8 cellular contexts compared by ENCODE assay signal in genomic region chr4:39698424-39699009, GRCh38. TPM values are rescaled to one million over a fixed set of nuclear protein-coding genes. Genes with fewer than 3 reads are reported as not detected.
DNase-seq lines count a peak whose midpoint lies in the region; ATAC-seq and TF ChIP-seq lines count a peak whose summit lies in the region.

No MANE protein-coding gene starts in this region.

- H3K9me3 ChIP-seq in HCT116 (ENCODE audit: control insufficient read depth in 1 of 2, insufficient read depth in 1 of 2, low read depth in 1 of 2, low read length in 2 of 2) = no peaks in the 10 kb centered on the region
- no peaks in the 10 kb centered on the region for H3K9me3 ChIP-seq in transverse colon

- peaks cover 5% of the 10 kb centered on the region for H3K27me3 Mint-ChIP-seq in nephron (ENCODE audit: low read depth)

- no peaks in the 10 kb centered on the region for H3K9me3 Mint-ChIP-seq in nephron

- H3K36me3 Mint-ChIP-seq in nephron (ENCODE audit: low read depth) = peaks cover 13% of the 10 kb centered on the region

- WGBS in transverse colon (ENCODE audit: low coverage in 1 of 2), 2 donors = 0% methylated on average over 2 to 21 of the region's 21 CpGs

- TF ChIP-seq CTCF in HCT116 (IDR thresholded peaks at IDR 0.05 in 2 of 3, conservative IDR thresholded peaks at IDR 0.05 in 1 of 3; ENCODE audit: borderline replicate concordance in 1 of 3, insufficient read depth in 1 of 3, low read depth in 2 of 3, low read length in 2 of 3) (no peak), fibroblast of pulmonary artery (IDR thresholded peaks at IDR 0.05; ENCODE audit: low read length, missing control alignments) (no peak), nephron (IDR thresholded peaks at IDR 0.05; ENCODE audit: unreplicated experiment in 3 of 3) (no peak), transverse colon (IDR thresholded peaks at IDR 0.05) (peak in 1 of 5 experiments; percentile 10)

- POLR2A ChIA-PET in HCT116 (lab: Charles Lee) = interaction anchor here (0.9 to 1.3 kb wide), 4 partner anchors 8 to 171 kb away, joined by 3 to 4 read pairs (median 4); partner anchors contain the start of gene UGDH

- intact Hi-C loops in HCT116 (cut with micrococcal nuclease) = loop anchor here (2.0 to 10.0 kb wide), 2 partner anchors 234 to 278 kb away; partner anchors contain the start of gene PDS5A
- intact Hi-C loops in transverse colon (cut with DNase I; ENCODE audit: low total_unique reads) = no loop called here

- H3K36me3 ChIP-seq in HCT116 (ENCODE audit: control insufficient read depth in 1 of 2, insufficient read depth in 2 of 2, low read length in 2 of 2) (peaks cover 7 to 8% of the 10 kb centered on the region in 2 experiments; a peak in 3 of 4 replicates), transverse colon (no peaks in the 10 kb centered on the region)

- no peak overlapping the region for H2AFZ ChIP-seq in HCT116 (ENCODE audit: low read depth, low read length, poor library complexity, severe bottlenecking)

- H3K4me3 Mint-ChIP-seq in nephron = peak overlapping the region; percentile 96 to 98 (median 97)

- CTCF ChIA-PET in HCT116 (lab: Charles Lee) = no interaction called here

- H3K27ac ChIP-seq in HCT116 (ENCODE audit: low read depth, low read length) (peak overlapping the region; percentile 88), transverse colon (peak overlapping the region; percentile 92 to 96 (median 94))

- peak overlapping the region; percentile 92 for H3K4me2 ChIP-seq in HCT116 (ENCODE audit: low read length)

- H3K79me2 ChIP-seq in HCT116 (ENCODE audit: insufficient read depth, low read length) = peaks cover 56% of the 10 kb centered on the region

- DNase-seq in DMS79 (lab: John Stamatoyannopoulos, UW) = peak; percentile 8
- DNase-seq in DMS79 treated with DMSO at 0.1 percent for 48 hours (lab: John Stamatoyannopoulos, UW) = no peak
- DNase-seq in HCT116 (ENCODE audit: low read depth, low spot score) = no peak
- peak; percentile 30 for DNase-seq in NCI-H1048 (lab: John Stamatoyannopoulos, UW)
- peak; percentile 23 for DNase-seq in activated T-cell treated with anti-CD3 and anti-CD28 coated beads for 4 hours
- no peak for DNase-seq in fibroblast of pulmonary artery (ENCODE audit: low read depth)
- peak; percentile 59 for DNase-seq in transverse colon

- peak overlapping the region; percentile 98 for H3K9ac ChIP-seq in HCT116 (ENCODE audit: low read length)

- peaks cover 11 to 39% of the 10 kb centered on the region in 2 experiments for H3K4me1 ChIP-seq in HCT116 (ENCODE audit: control insufficient read depth in 1 of 2, insufficient read depth in 2 of 2, low read length in 2 of 2)
- H3K4me1 ChIP-seq in transverse colon = peaks cover 5 to 44% (median 29%) of the 10 kb centered on the region in 4 donors

- in situ Hi-C loops in transverse colon (cut with MboI; ENCODE audit: low pct_ligation_motif_present in 1 of 4, low pct_unique_long_range_greater_than_20kb in 1 of 4, low sequenced_read_pairs in 3 of 4) = loop anchor here in 2 of 4 donors (10.0 to 25.0 kb wide), 2 partner anchors 264 to 276 kb away; partner anchors contain the start of gene PDS5A (in 1 of the 2)

- H3K4me3 ChIP-seq in HCT116 (replicated peaks in 1 of 2; ENCODE audit: low read depth in 1 of 2, low read length in 2 of 2) (peak overlapping the region; percentile 66 to 98), fibroblast of pulmonary artery (replicated peaks; ENCODE audit: low read depth, low read length) (peak overlapping the region; percentile 96), transverse colon (peak overlapping the region; percentile 57 to 91 (median 71))

- TF ChIP-seq EP300 in transverse colon (IDR thresholded peaks at IDR 0.05; ENCODE audit: low read depth) = no peak

- peak; percentile 55 for ATAC-seq in HCT116

- TSS peak; percentile 66 for BruUV-seq in HCT116 (replicated peaks; lab: Mats Ljungman, UMichigan)

- H3K27ac Mint-ChIP-seq in nephron = peak overlapping the region; percentile 98 to 99 (median 98)

- no peak for TF ChIP-seq RAD21 in HCT116 (IDR thresholded peaks at IDR 0.05; ENCODE audit: low read depth)

- H3K4me1 Mint-ChIP-seq in nephron = peaks cover 32% of the 10 kb centered on the region

- H3K27me3 ChIP-seq in HCT116 (ENCODE audit: insufficient read depth, low read length) (no peaks in the 10 kb centered on the region), transverse colon (no peaks in the 10 kb centered on the region)

- peaks cover 26% of the 10 kb centered on the region; the same call in 1 of the 2 replicates for H4K20me1 ChIP-seq in HCT116 (ENCODE audit: insufficient read depth)

- RAD21 ChIA-PET in HCT116 (lab: Charles Lee; ENCODE audit: low non-redundant PET in 1 of 2, low total read pairs in 2 of 2, uncharacterized antibody in 2 of 2, unreplicated experiment in 2 of 2) = interaction anchor here in 1 of 2 experiments (0.6 kb wide), 2 partner anchors 55 to 130 kb away, joined by 4 to 5 read pairs; no protein-coding TSS in a partner anchor

- TF ChIP-seq POLR2A in HCT116 (IDR thresholded peaks at IDR 0.05; ENCODE audit: borderline replicate concordance, extremely low read depth, insufficient read depth, insufficient read length) (no peak), transverse colon (IDR thresholded peaks at IDR 0.05) (no peak)

- no peaks in the 10 kb centered on the region for H3K9me2 ChIP-seq in HCT116 (ENCODE audit: insufficient read depth)

TF ChIP-seq in HCT116, 20 proteins besides CTCF, POLR2A, EP300 and RAD21:
- no peak for TF ChIP-seq CBX3 (IDR thresholded peaks at IDR 0.05; ENCODE audit: low read depth)
- TF ChIP-seq CEBPB (IDR thresholded peaks at IDR 0.05; ENCODE audit: low read depth) = no peak
- TF ChIP-seq ZFX (IDR thresholded peaks at IDR 0.05) = 0 out of 2 replicates have a peak, but pooled peaks have one; percentile 18
- no peak for TF ChIP-seq JUND (IDR thresholded peaks at IDR 0.05)
- TF ChIP-seq ZBTB33 (IDR thresholded peaks at IDR 0.05; ENCODE audit: extremely low read depth, insufficient replicate concordance, low read length) = no peak
- no peak for TF ChIP-seq FOSL1 (IDR thresholded peaks at IDR 0.05; ENCODE audit: low read depth)
- no peak for TF ChIP-seq SP1 (IDR thresholded peaks at IDR 0.05; ENCODE audit: low read depth)

RNA-seq across cellular contexts. Expression of gene UBE2K, which starts 0.6 kb away (rescaled TPM):
- total RNA-seq in HCT116 (2021; ENCODE audit: unreplicated experiment) = 126 TPM
- polyA plus RNA-seq in HCT116 (2012) = 86.3 and 91.4 TPM in 2 replicates
- 10 to 100 TPM; 18.9 to 48.6 (median 37.3) TPM for total RNA-seq in transverse colon

RNA-seq across cellular contexts. Expression of gene SMIM14, which starts 59.9 kb away (rescaled TPM):
- total RNA-seq in HCT116 (2021; ENCODE audit: unreplicated experiment) (21.6 TPM), transverse colon (100 to 1,000 TPM in 1 of 4 donors, 10 to 100 TPM in 3; 23.1 to 103 (median 72.4) TPM)
- polyA plus RNA-seq in HCT116 (2012) = 18.3 and 25.3 TPM in 2 replicates

Comparison
In these comparisons a context has a peak if more than half of its experiments do, and no peak if none do; other contexts are left out.
1. DNase-seq: peak in DMS79 (single experiment), NCI-H1048 (single experiment), activated T-cell treated with anti-CD3 and anti-CD28 coated beads for 4 hours (single experiment) and transverse colon (single experiment); none in DMS79 treated with DMSO at 0.1 percent for 48 hours (single experiment), HCT116 (single experiment) and fibroblast of pulmonary artery (single experiment).
2. Peak in every context shown above with its lines, with median percentiles within 50 percentile points of each other: H3K4me3 ChIP-seq.